In genomic region chr1:6580119-6580587, GRCh38 we compare ENCODE assay signal across 8 cellular contexts. TPM values are rescaled to one million over a fixed set of nuclear protein-coding genes. Genes with fewer than 3 reads are reported as not detected.
DNase-seq lines count a peak whose midpoint lies in the region; ATAC-seq and TF ChIP-seq lines count a peak whose summit lies in the region.

No MANE protein-coding gene starts in this region.

- WGBS in H9 (ENCODE audit: extremely low coverage, insufficient read length, low lambda C conversion rate) = no CpG with 5 or more reads among the region's 30 CpGs

- H3K4me3 Mint-ChIP-seq in H9 (peak overlapping the region; percentile 92 to 95), endothelial cell (ENCODE audit: unreplicated experiment) (peak overlapping the region; percentile 97)
- H3K4me3 Mint-ChIP-seq in natural killer cell treated with Interleukin-12 subunit alpha and Interleukin-12 subunit beta and Interleukin-15 and Interleukin-18, amount 100 ng/mL, for 72 hours = peak overlapping the region; percentile 96

- CTCF ChIA-PET in PC-9 (lab: Charles Lee) = interaction anchor here (0.5 to 0.7 kb wide), 4 partner anchors 11 to 116 kb away, joined by 3 to 10 read pairs (median 6); no protein-coding TSS in a partner anchor

- H3K9me3 Mint-ChIP-seq in H9 = no peaks in the 10 kb centered on the region; a peak in 1 of 5 replicates
- no peaks in the 10 kb centered on the region for H3K9me3 Mint-ChIP-seq in endothelial cell (ENCODE audit: unreplicated experiment)
- H3K9me3 Mint-ChIP-seq in natural killer cell treated with Interleukin-12 subunit alpha and Interleukin-12 subunit beta and Interleukin-15 and Interleukin-18, amount 100 ng/mL, for 72 hours = no peaks in the 10 kb centered on the region

- peak overlapping the region; percentile 82 to 94 (median 82); a peak in 5 of 7 replicates for H3K27ac Mint-ChIP-seq in H9
- H3K27ac Mint-ChIP-seq in endothelial cell (ENCODE audit: unreplicated experiment) = peak overlapping the region; percentile 94
- peak overlapping the region; percentile 83 to 91 for H3K27ac Mint-ChIP-seq in natural killer cell treated with Interleukin-12 subunit alpha and Interleukin-12 subunit beta and Interleukin-15 and Interleukin-18, amount 100 ng/mL, for 72 hours

- peaks cover 15 to 18% of the 10 kb centered on the region in 2 experiments for H3K4me1 Mint-ChIP-seq in H9
- peaks cover 15% of the 10 kb centered on the region for H3K4me1 Mint-ChIP-seq in endothelial cell (ENCODE audit: unreplicated experiment)
- H3K4me1 Mint-ChIP-seq in natural killer cell treated with Interleukin-12 subunit alpha and Interleukin-12 subunit beta and Interleukin-15 and Interleukin-18, amount 100 ng/mL, for 72 hours (ENCODE audit: low read depth in 2 of 2) = peaks cover 34 to 36% of the 10 kb centered on the region in 2 donors

- no peak overlapping the region for H4K91ac ChIP-seq in H9 (ENCODE audit: insufficient read length, low read depth, low read length)

- H3K4me2 ChIP-seq in H9 (ENCODE audit: insufficient read depth, insufficient read length, low read length) (peak overlapping the region; percentile 60), PC-9 (peak overlapping the region; percentile 90)

- POLR2A ChIA-PET in PC-9 (lab: Charles Lee; ENCODE audit: unreplicated experiment) = interaction anchor here (0.6 to 0.7 kb wide), 3 partner anchors 13 to 1176 kb away, joined by 3 to 8 read pairs (median 3); no protein-coding TSS in a partner anchor

- no peak overlapping the region for H4K5ac ChIP-seq in H9 (ENCODE audit: insufficient read length, low read depth, low read length)

- H3K36me3 Mint-ChIP-seq in H9 (ENCODE audit: insufficient read depth in 1 of 3, low read depth in 3 of 3) = peaks cover 0 to 14% (median 2%) of the 10 kb centered on the region in 3 experiments; a peak in 4 of 7 replicates
- H3K36me3 Mint-ChIP-seq in endothelial cell (ENCODE audit: low read depth, unreplicated experiment) = peaks cover 7% of the 10 kb centered on the region
- H3K36me3 Mint-ChIP-seq in natural killer cell treated with Interleukin-12 subunit alpha and Interleukin-12 subunit beta and Interleukin-15 and Interleukin-18, amount 100 ng/mL, for 72 hours = no peaks in the 10 kb centered on the region

- intact Hi-C loops in PC-9 (cut with micrococcal nuclease; ENCODE audit: unreplicated experiment) = no loop called here

- no peak overlapping the region for H2BK20ac ChIP-seq in H9 (ENCODE audit: low read depth, low read length, poor library complexity, severe bottlenecking)

- H3K27me3 Mint-ChIP-seq in H9 (ENCODE audit: low read depth) = peaks cover 10% of the 10 kb centered on the region
- H3K27me3 Mint-ChIP-seq in endothelial cell (ENCODE audit: unreplicated experiment) = peaks cover 9% of the 10 kb centered on the region
- no peaks in the 10 kb centered on the region for H3K27me3 Mint-ChIP-seq in natural killer cell treated with Interleukin-12 subunit alpha and Interleukin-12 subunit beta and Interleukin-15 and Interleukin-18, amount 100 ng/mL, for 72 hours

- H3F3A ChIP-seq in PC-9 (ENCODE audit: insufficient read depth, low read depth) = no peaks in the 10 kb centered on the region

- H4K8ac ChIP-seq in H9 (replicated peaks; ENCODE audit: insufficient read length, low read depth, low read length) = no peak overlapping the region

- peak in 1 of 2 donors; percentile 3 for ATAC-seq in natural killer cell treated with Interleukin-12 subunit alpha and Interleukin-12 subunit beta and Interleukin-15 and Interleukin-18, amount 100 ng/mL, for 72 hours
- no peak for ATAC-seq in HG02885 (IDR thresholded peaks at IDR 0.05; ENCODE audit: poor library complexity, unreplicated experiment)

- no peaks in the 10 kb centered on the region; the same call in 1 of the 2 replicates for H3K4me1 ChIP-seq in H9 (ENCODE audit: insufficient read depth, low read length)
- H3K4me1 ChIP-seq in PC-9 (replicated peaks; ENCODE audit: insufficient read depth) = peaks cover 8% of the 10 kb centered on the region

- H3K79me2 ChIP-seq in H9 (ENCODE audit: insufficient read depth, low read length) (no peaks in the 10 kb centered on the region), PC-9 (ENCODE audit: low read depth) (peaks cover 11% of the 10 kb centered on the region)

- TF ChIP-seq CTCF in H9 (conservative IDR thresholded peaks at IDR 0.05) (no peak), PC-9 (conservative IDR thresholded peaks at IDR 0.05) (no peak), endothelial cell (IDR thresholded peaks at IDR 0.05; ENCODE audit: unreplicated experiment) (no peak)

- no peak overlapping the region for H2BK12ac ChIP-seq in H9 (ENCODE audit: insufficient read length, low read depth, low read length)

- H3K14ac ChIP-seq in H9 (ENCODE audit: insufficient read depth, low read length) = peak overlapping the region; percentile 79

- TSS peak; percentile 45 for BruUV-seq in PC-9 (replicated peaks; lab: Mats Ljungman, UMichigan)

- H3K36me3 ChIP-seq in PC-9 (ENCODE audit: low read depth) = no peaks in the 10 kb centered on the region

- H3K79me1 ChIP-seq in H9 (ENCODE audit: insufficient read depth, low read depth, low read length, poor library complexity, severe bottlenecking) = peaks cover 4% of the 10 kb centered on the region

- H2BK15ac ChIP-seq in H9 (ENCODE audit: low read depth, low read length) = no peak overlapping the region

- no peaks in the 10 kb centered on the region for H3K9me2 ChIP-seq in PC-9 (ENCODE audit: insufficient read depth)

- H3K27ac ChIP-seq in H9 (ENCODE audit: insufficient read length, low read depth, low read length) = no peak overlapping the region
- no peak overlapping the region for H3K27ac ChIP-seq in PC-9

- no peak overlapping the region for H3T11ph ChIP-seq in H9 (ENCODE audit: low read length)

- H2BK5ac ChIP-seq in H9 (ENCODE audit: insufficient read length, low read length) = no peak overlapping the region

- no peak overlapping the region for H2BK120ac ChIP-seq in H9 (ENCODE audit: low read depth, low read length, poor library complexity, severe bottlenecking)

- H2AFZ ChIP-seq in H9 (ENCODE audit: low read length) = no peak overlapping the region
- peak overlapping the region; percentile 86 for H2AFZ ChIP-seq in PC-9

- no peak overlapping the region for H3K56ac ChIP-seq in H9 (ENCODE audit: insufficient read length, low read depth, low read length)

- peaks cover 7% of the 10 kb centered on the region for H3K23me2 ChIP-seq in H9 (ENCODE audit: insufficient read length, low read depth, low read length, poor library complexity, severe bottlenecking)

- no peak overlapping the region for H3K23ac ChIP-seq in H9 (ENCODE audit: insufficient read length, low read depth, low read length)

- DNase-seq in H9 (no peak), PC-9 (no peak), endothelial cell (ENCODE audit: low spot score) (no peak), NCI-H226 (no peak), COLO829 (ENCODE audit: low spot score) (no peak)
- no peak for DNase-seq in natural killer cell treated with Interleukin-12 subunit alpha and Interleukin-12 subunit beta and Interleukin-15 and Interleukin-18, amount 100 ng/mL, for 72 hours (ENCODE audit: low spot score)
- no peak for DNase-seq in activated effector memory CD4-positive, alpha-beta T cell treated with anti-CD3 and anti-CD28 coated beads, Interleukin-2, amount 50 U/mL, for 16 hours

- H3K4me3 ChIP-seq in PC-9 = peak overlapping the region; percentile 78

- H3K9me3 ChIP-seq in H9 (ENCODE audit: control insufficient read depth, low read depth, low read length) = no peaks in the 10 kb centered on the region
- H3K9me3 ChIP-seq in PC-9 (ENCODE audit: insufficient read depth, low read depth) = no peaks in the 10 kb centered on the region

- H3K18ac ChIP-seq in H9 (ENCODE audit: insufficient read length, low read depth, low read length) = peak overlapping the region; percentile 78

- no peaks in the 10 kb centered on the region for H3K27me3 ChIP-seq in H9 (ENCODE audit: insufficient read depth, low read length)
- H3K27me3 ChIP-seq in PC-9 (ENCODE audit: insufficient read depth, low read depth) = no peaks in the 10 kb centered on the region

- H3K9ac ChIP-seq in H9 (ENCODE audit: extremely low read depth, insufficient read length, low read length) = peak overlapping the region; percentile 25

- no peaks in the 10 kb centered on the region for H4K20me1 ChIP-seq in H9 (ENCODE audit: control insufficient read depth, insufficient read depth, insufficient read length)
- H4K20me1 ChIP-seq in PC-9 (ENCODE audit: insufficient read depth) = no peaks in the 10 kb centered on the region

- no peak overlapping the region for H2AK5ac ChIP-seq in H9 (ENCODE audit: insufficient read length, low read length)

- H3K4ac ChIP-seq in H9 (ENCODE audit: low read depth, low read length) = no peak overlapping the region

RNA-seq across cellular contexts. Expression of gene ZBTB48, which starts 0.4 kb away (rescaled TPM):
- 30.3 and 33.2 TPM in 2 replicates for total RNA-seq in H9 (2021)
- total RNA-seq in PC-9 (2021) = 17.2 and 25.5 TPM in 2 replicates
- total RNA-seq in endothelial cell (ENCODE audit: unreplicated experiment) = 32.2 TPM
- total RNA-seq in natural killer cell treated with Interleukin-12 subunit alpha and Interleukin-12 subunit beta and Interleukin-15 and Interleukin-18, amount 100 ng/mL, for 72 hours = 10 to 100 TPM; 29.8 to 50.5 TPM

RNA-seq across cellular contexts. Expression of gene KLHL21, which starts 22.5 kb away (rescaled TPM):
- total RNA-seq in H9 (2021) (31.9 and 32.7 TPM in 2 replicates), PC-9 (2021) (20.6 and 24.4 TPM in 2 replicates), endothelial cell (ENCODE audit: unreplicated experiment) (5.0 TPM)
- total RNA-seq in natural killer cell treated with Interleukin-12 subunit alpha and Interleukin-12 subunit beta and Interleukin-15 and Interleukin-18, amount 100 ng/mL, for 72 hours = 10 to 100 TPM; 20.2 to 46.2 TPM

RNA-seq across cellular contexts. Expression of gene TAS1R1, which starts 25.0 kb away (rescaled TPM):
- total RNA-seq in H9 (2021) (not detected in 2 replicates), PC-9 (2021) (not detected in 2 replicates), endothelial cell (ENCODE audit: unreplicated experiment) (not detected)
- total RNA-seq in natural killer cell treated with Interleukin-12 subunit alpha and Interleukin-12 subunit beta and Interleukin-15 and Interleukin-18, amount 100 ng/mL, for 72 hours = not detected

RNA-seq across cellular contexts. Expression of gene NOL9, which starts 25.8 kb away (rescaled TPM):
- 49.4 and 50.4 TPM in 2 replicates for total RNA-seq in H9 (2021)
- total RNA-seq in PC-9 (2021) = 17.6 and 28.4 TPM in 2 replicates
- total RNA-seq in endothelial cell (ENCODE audit: unreplicated experiment) = 26.9 TPM
- 10 to 100 TPM; 41.6 to 80.5 TPM for total RNA-seq in natural killer cell treated with Interleukin-12 subunit alpha and Interleukin-12 subunit beta and Interleukin-15 and Interleukin-18, amount 100 ng/mL, for 72 hours

RNA-seq across cellular contexts. Expression of gene PHF13, which starts 33.4 kb away (rescaled TPM):
- total RNA-seq in H9 (2021) (55.8 and 56.4 TPM in 2 replicates), PC-9 (2021) (18.2 and 20.9 TPM in 2 replicates), endothelial cell (ENCODE audit: unreplicated experiment) (21.6 TPM)
- total RNA-seq in natural killer cell treated with Interleukin-12 subunit alpha and Interleukin-12 subunit beta and Interleukin-15 and Interleukin-18, amount 100 ng/mL, for 72 hours = 10 to 100 TPM; 10.8 to 14.7 TPM
